1 cellular context compared by ENCODE assay signal in the genomic region with DNA sequence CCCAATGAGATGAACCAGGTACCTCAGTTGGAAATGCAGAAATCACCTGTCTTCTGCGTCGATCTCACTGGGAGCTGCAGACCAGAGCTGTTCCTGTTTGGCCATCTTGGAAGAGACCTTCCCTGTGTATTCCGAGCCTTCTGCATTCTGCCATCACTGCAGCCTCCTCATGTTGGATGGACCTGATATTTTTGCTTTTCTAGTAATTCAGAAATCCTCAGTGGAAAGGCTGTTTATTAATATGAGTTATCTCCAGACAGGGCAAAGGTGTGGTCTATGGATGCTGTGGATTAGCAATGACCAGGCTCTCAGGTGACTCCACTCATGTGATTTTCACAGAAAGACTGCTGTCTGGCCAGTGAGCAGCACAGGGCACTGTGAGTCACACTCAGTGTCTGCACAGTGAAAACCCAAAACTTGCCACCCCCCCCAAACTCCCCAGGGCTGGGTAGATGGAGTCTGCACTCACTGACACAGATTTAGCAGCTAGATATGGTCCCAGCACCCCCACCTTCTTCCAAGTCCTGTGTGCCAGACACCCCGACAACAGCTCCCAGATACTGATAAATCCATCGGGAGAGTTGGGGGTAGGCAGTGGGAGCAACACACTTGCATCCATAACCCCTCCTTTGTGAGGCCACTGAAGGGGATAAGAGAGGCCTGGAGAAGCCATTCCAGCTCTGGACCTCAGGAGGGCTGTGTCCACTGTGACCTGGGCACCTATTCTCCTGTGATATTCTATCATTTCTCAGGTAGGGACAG.
TF ChIP-seq lines count a peak whose summit lies in the region.

No MANE protein-coding gene starts in this region.

TF ChIP-seq in H1, 55 proteins besides CTCF, POLR2A, EP300 and RAD21:
- TF ChIP-seq, protein P1, sequence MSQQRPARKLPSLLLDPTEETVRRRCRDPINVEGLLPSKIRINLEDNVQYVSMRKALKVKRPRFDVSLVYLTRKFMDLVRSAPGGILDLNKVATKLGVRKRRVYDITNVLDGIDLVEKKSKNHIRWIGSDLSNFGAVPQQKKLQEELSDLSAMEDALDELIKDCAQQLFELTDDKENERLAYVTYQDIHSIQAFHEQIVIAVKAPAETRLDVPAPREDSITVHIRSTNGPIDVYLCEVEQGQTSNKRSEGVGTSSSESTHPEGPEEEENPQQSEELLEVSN (IDR thresholded peaks at IDR 0.05): no peak
- no peak for TF ChIP-seq GABPA (IDR thresholded peaks at IDR 0.05; ENCODE audit: borderline replicate concordance, insufficient read depth, low read length)
- no peak for TF ChIP-seq RBBP5 (IDR thresholded peaks at IDR 0.05; ENCODE audit: borderline replicate concordance, low read depth, low read length)
